Comparison of ENCODE assay signal across 31 cellular contexts in genomic region chr10:105398202-105398601, GRCh38.
DNase-seq lines count a peak whose midpoint lies in the region; ATAC-seq and TF ChIP-seq lines count a peak whose summit lies in the region.
"Had no signal": no experiment of that assay in that cellular context is flagged by ENCODE, and none has a peak within 500 bp of the region (broad histone marks: within the 10 kb centered on the region; RNA-seq: fewer than 3 reads in every experiment).

No MANE protein-coding gene starts in this region.

- H3K9me3 ChIP-seq in left lung, result peaks cover 0 to 3% of the 10 kb centered on the region in 2 donors
- H3K9me3 ChIP-seq: ascending aorta, BE2C, esophagus squamous epithelium, gastrocnemius medialis had no signal

- intact Hi-C loops in left lung (cut with DNase I), result no loop called here

- no peaks in the 10 kb centered on the region for H3K36me3 Mint-ChIP-seq in activated T-cell treated with anti-CD3 and anti-CD28 coated beads, Interleukin-2, amount 50 U/mL, for 24 hours (ENCODE audit: low read depth)
- H3K36me3 Mint-ChIP-seq: activated naive CD8-positive, alpha-beta T cell treated with anti-CD3 and anti-CD28 coated beads for 36 hours; stimulated activated memory B cell treated with anti-CD40 and anti-IgM and Interleukin-4, amounts not matched to agents 10 μg/mL and 1 μg/mL and 100 μg/mL, for 72 hours; T-cell; type B pancreatic cell had no signal

- H3K27me3 Mint-ChIP-seq in activated T-cell treated with anti-CD3 and anti-CD28 coated beads, Interleukin-2, amount 50 U/mL, for 24 hours, result no peaks in the 10 kb centered on the region
- H3K27me3 Mint-ChIP-seq: activated T-helper 17 cell treated with anti-CD3 and anti-CD28 coated beads, Interleukin-2, amount 50 U/mL, for 72 hours; stimulated activated memory B cell treated with anti-CD40 and anti-IgM and Interleukin-4, amounts not matched to agents 10 μg/mL and 1 μg/mL and 100 μg/mL, for 72 hours had no signal

- H3K36me3 ChIP-seq in left lung, result no peaks in the 10 kb centered on the region
- H3K36me3 ChIP-seq: ascending aorta, BE2C, esophagus squamous epithelium, gastrocnemius medialis had no signal

- DNase-seq in EH (ENCODE audit: low read depth), result peak; percentile 7
- DNase-seq in NCI-H748 treated with DMSO at 0.1 percent for 48 hours (lab: John Stamatoyannopoulos, UW), result peak; percentile 31
- peak; percentile 1 for DNase-seq in fibroblast of pulmonary artery (ENCODE audit: low read depth)
- peak; percentile 43 for DNase-seq in kidney glomerular epithelial cell (lab: John Stamatoyannopoulos, UW)
- DNase-seq in left lung, result no peak
- DNase-seq in globus pallidus (ENCODE audit: low spot score), result no peak
- no peak for DNase-seq in 8988T
- no peak for DNase-seq in activated T-cell treated with anti-CD3 and anti-CD28 coated beads, Interleukin-2, amount 50 U/mL, for 24 hours
- DNase-seq: ACHN; activated CD4-positive, alpha-beta T cell treated with anti-CD3 and anti-CD28 coated beads, Interleukin-2, amount 50 U/mL, for 48 hours; activated naive CD8-positive, alpha-beta T cell treated with anti-CD3 and anti-CD28 coated beads for 36 hours; BE2C; dermis blood vessel endothelial cell; DMS53; esophagus squamous epithelium; gastrocnemius medialis; H9; KG1; mammary epithelial cell; MM.1S; NCI-H1417 treated with DMSO at 0.1 percent for 48 hours; NCI-H446; stimulated activated CD4-positive, alpha-beta T cell treated with anti-CD3 and anti-CD28 coated beads, Interleukin-4, amount 100 ng/mL, for 4 hours; substantia nigra; T-cell had no signal

- TF ChIP-seq CTCF in fibroblast of pulmonary artery (IDR thresholded peaks at IDR 0.05; ENCODE audit: low read length, missing control alignments) (no peak), left lung (IDR thresholded peaks at IDR 0.05) (no peak)

- ATAC-seq in left lung, result no peak
- ATAC-seq: activated CD4-positive, CD25-positive, alpha-beta regulatory T cell treated with anti-CD3 and anti-CD28 coated beads, Interleukin-2, amount 50 U/mL, for 24 hours; activated T-helper 17 cell treated with anti-CD3 and anti-CD28 coated beads, Interleukin-2, amount 50 U/mL, for 72 hours; gastrocnemius medialis; sciatic nerve; stimulated activated memory B cell treated with anti-CD40 and anti-IgM and Interleukin-4, amounts not matched to agents 10 μg/mL and 1 μg/mL and 100 μg/mL, for 72 hours; T-cell had no signal

- H3K27ac ChIP-seq in left lung, result no peak overlapping the region
- H3K27ac ChIP-seq: ascending aorta, esophagus squamous epithelium, gastrocnemius medialis had no signal

- no peak overlapping the region for H3K4me3 ChIP-seq in fibroblast of pulmonary artery (replicated peaks; ENCODE audit: low read depth, low read length)
- no peak overlapping the region for H3K4me3 ChIP-seq in left lung
- H3K4me3 ChIP-seq: ascending aorta, esophagus squamous epithelium, gastrocnemius medialis had no signal

- H3K4me1 ChIP-seq in left lung, result no peaks in the 10 kb centered on the region
- H3K4me1 ChIP-seq: ascending aorta, BE2C, esophagus squamous epithelium, gastrocnemius medialis had no signal

- H3K27ac Mint-ChIP-seq in activated T-cell treated with anti-CD3 and anti-CD28 coated beads, Interleukin-2, amount 50 U/mL, for 24 hours, result no peak overlapping the region
- H3K27ac Mint-ChIP-seq: activated naive CD8-positive, alpha-beta T cell treated with anti-CD3 and anti-CD28 coated beads for 36 hours; activated T-helper 17 cell treated with anti-CD3 and anti-CD28 coated beads, Interleukin-2, amount 50 U/mL, for 72 hours; H9; stimulated activated memory B cell treated with anti-CD40 and anti-IgM and Interleukin-4, amounts not matched to agents 10 μg/mL and 1 μg/mL and 100 μg/mL, for 72 hours; T-cell; type B pancreatic cell had no signal

- H3K4me3 Mint-ChIP-seq in activated T-cell treated with anti-CD3 and anti-CD28 coated beads, Interleukin-2, amount 50 U/mL, for 24 hours, result no peak overlapping the region
- H3K4me3 Mint-ChIP-seq: activated naive CD8-positive, alpha-beta T cell treated with anti-CD3 and anti-CD28 coated beads for 36 hours; activated T-helper 17 cell treated with anti-CD3 and anti-CD28 coated beads, Interleukin-2, amount 50 U/mL, for 72 hours; H9; stimulated activated memory B cell treated with anti-CD40 and anti-IgM and Interleukin-4, amounts not matched to agents 10 μg/mL and 1 μg/mL and 100 μg/mL, for 72 hours; T-cell; type B pancreatic cell had no signal

- H3K27me3 ChIP-seq in left lung, result no peaks in the 10 kb centered on the region
- H3K27me3 ChIP-seq: ascending aorta, BE2C, esophagus squamous epithelium, gastrocnemius medialis had no signal

- no peaks in the 10 kb centered on the region for H3K4me1 Mint-ChIP-seq in activated T-cell treated with anti-CD3 and anti-CD28 coated beads, Interleukin-2, amount 50 U/mL, for 24 hours (ENCODE audit: low read depth)
- H3K4me1 Mint-ChIP-seq: activated naive CD8-positive, alpha-beta T cell treated with anti-CD3 and anti-CD28 coated beads for 36 hours; activated T-helper 17 cell treated with anti-CD3 and anti-CD28 coated beads, Interleukin-2, amount 50 U/mL, for 72 hours; stimulated activated memory B cell treated with anti-CD40 and anti-IgM and Interleukin-4, amounts not matched to agents 10 μg/mL and 1 μg/mL and 100 μg/mL, for 72 hours; T-cell had no signal

- peaks cover 11% of the 10 kb centered on the region for H3K9me3 Mint-ChIP-seq in activated T-cell treated with anti-CD3 and anti-CD28 coated beads, Interleukin-2, amount 50 U/mL, for 24 hours
- H3K9me3 Mint-ChIP-seq: H9, type B pancreatic cell had no signal

Comparison
In these comparisons a context has a peak if more than half of its experiments do, and no peak if none do; other contexts are left out.
1. DNase-seq: peak in EH (single experiment), NCI-H748 treated with DMSO at 0.1 percent for 48 hours (single experiment), fibroblast of pulmonary artery (single experiment) and kidney glomerular epithelial cell (single experiment); none in left lung (0 of 2), globus pallidus (single experiment), 8988T (single experiment) and activated T-cell treated with anti-CD3 and anti-CD28 coated beads, Interleukin-2, amount 50 U/mL, for 24 hours (single experiment).